Comparison of ENCODE assay signal across 20 cellular contexts in the genomic region with DNA sequence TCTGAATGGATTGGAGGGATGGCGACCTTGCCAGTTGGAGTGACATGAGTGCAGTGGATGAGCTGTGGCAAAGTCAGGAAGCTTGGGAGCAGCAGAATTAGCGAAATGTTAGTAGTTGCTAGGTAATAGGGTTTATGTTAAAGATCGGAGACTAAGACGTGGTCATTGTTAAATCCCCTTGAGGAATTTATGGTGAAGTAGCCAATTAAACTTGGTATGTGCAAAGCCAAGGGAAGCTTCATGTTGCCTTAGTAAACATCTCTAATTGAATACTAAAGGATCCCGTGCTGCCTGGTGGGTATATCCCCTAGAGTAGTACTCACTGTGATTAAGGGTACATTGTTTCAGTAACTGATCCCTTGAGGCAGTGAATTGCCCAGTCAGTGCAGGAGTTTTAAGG.
DNase-seq lines count a peak whose midpoint lies in the region; ATAC-seq lines count a peak whose summit lies in the region.
"Had no signal": no experiment of that assay in that cellular context is flagged by ENCODE, and none has a peak within 500 bp of the region (broad histone marks: within the 10 kb centered on the region; RNA-seq: fewer than 3 reads in every experiment).

No MANE protein-coding gene starts in this region.

- H3K27ac ChIP-seq in iPS DF 6.9 (ENCODE audit: low read length) = no peak overlapping the region
- H3K27ac ChIP-seq: 22Rv1, pancreas, thyroid gland, VCaP had no signal

- DNase-seq in NCI-H1436 (lab: John Stamatoyannopoulos, UW) = peak; percentile 17
- no peak for DNase-seq in NCI-H1436 treated with DMSO at 0.1 percent for 48 hours (lab: John Stamatoyannopoulos, UW)
- DNase-seq in adipocyte (ENCODE audit: low read depth) = peak; percentile 38
- peak; percentile 76 for DNase-seq in iPS DF 6.9 (ENCODE audit: low read depth, low spot score)
- no peak for DNase-seq in stimulated activated naive CD8-positive, alpha-beta T cell treated with anti-CD3 and anti-CD28 coated beads, Interleukin-15, Interleukin-2, amounts not matched to agents 100 U/mL and 50 U/mL, for 24 hours
- no peak for DNase-seq in HT-29 (ENCODE audit: low spot score)
- DNase-seq: activated CD4-positive, alpha-beta T cell treated with anti-CD3 and anti-CD28 coated beads, Interleukin-2, amount 50 U/mL, for 48 hours; activated T-cell treated with anti-CD3 and anti-CD28 coated beads, Interleukin-2, amount 50 U/mL, for 72 hours; left cardiac atrium; NCI-H1417 treated with DMSO at 0.1 percent for 48 hours; NCI-H345; pancreas; T-cell; thyroid gland had no signal

- H3K9me3 ChIP-seq in adipocyte (ENCODE audit: control insufficient read depth, low read length) = no peaks in the 10 kb centered on the region
- H3K9me3 ChIP-seq in iPS DF 6.9 (ENCODE audit: control insufficient read depth, insufficient read depth, low read length) = no peaks in the 10 kb centered on the region
- H3K9me3 ChIP-seq: pancreas, thyroid gland had no signal

- peaks cover 9% of the 10 kb centered on the region for H3K4me1 ChIP-seq in adipocyte (ENCODE audit: control insufficient read depth, insufficient read depth, low read length)
- no peaks in the 10 kb centered on the region; the same call in 1 of the 2 replicates for H3K4me1 ChIP-seq in iPS DF 6.9 (ENCODE audit: control insufficient read depth, insufficient read depth, low read length)
- H3K4me1 ChIP-seq: pancreas, thyroid gland had no signal

- H3K36me3 ChIP-seq in adipocyte (ENCODE audit: control insufficient read depth, insufficient read depth, low read length, severe bottlenecking) = no peaks in the 10 kb centered on the region
- H3K36me3 ChIP-seq in iPS DF 6.9 (ENCODE audit: control insufficient read depth, insufficient read depth, low read length) = no peaks in the 10 kb centered on the region
- H3K36me3 ChIP-seq: pancreas, thyroid gland had no signal

- ATAC-seq in stimulated activated naive CD8-positive, alpha-beta T cell treated with anti-CD3 and anti-CD28 coated beads, Interleukin-15, Interleukin-2, amounts not matched to agents 100 U/mL and 50 U/mL, for 24 hours = no peak
- no peak for ATAC-seq in GM21576 (IDR thresholded peaks at IDR 0.05; ENCODE audit: unreplicated experiment)
- ATAC-seq in HG03432 (IDR thresholded peaks at IDR 0.05; ENCODE audit: unreplicated experiment) = no peak
- ATAC-seq: activated naive CD4-positive, alpha-beta T cell treated with anti-CD3 and anti-CD28 coated beads, Interleukin-2, amount 50 U/mL, for 72 hours; activated T-cell treated with anti-CD3 and anti-CD28 coated beads, Interleukin-2, amount 50 U/mL, for 72 hours; esophagus mucosa; left cardiac atrium; pancreas; T-cell had no signal

- H3K27me3 ChIP-seq in adipocyte (replicated peaks; ENCODE audit: control insufficient read depth, insufficient read depth, low read length) (no peaks in the 10 kb centered on the region), iPS DF 6.9 (ENCODE audit: control insufficient read depth, insufficient read depth, low read length) (no peaks in the 10 kb centered on the region)
- H3K27me3 ChIP-seq: pancreas, thyroid gland had no signal

- H3K4me3 ChIP-seq in adipocyte (ENCODE audit: low read length) (no peak overlapping the region), iPS DF 6.9 (ENCODE audit: low read length) (no peak overlapping the region)
- H3K4me3 ChIP-seq: pancreas, thyroid gland had no signal

- H3K9ac ChIP-seq in adipocyte (ENCODE audit: low read length) = no peak overlapping the region

- WGBS in iPS DF 6.9 (ENCODE audit: insufficient coverage, insufficient read length) = no CpG with 5 or more reads among the region's 5 CpGs

Comparison
In these comparisons a context has a peak if more than half of its experiments do, and no peak if none do; other contexts are left out.
1. DNase-seq: peak in NCI-H1436 (single experiment), adipocyte (single experiment) and iPS DF 6.9 (single experiment); none in NCI-H1436 treated with DMSO at 0.1 percent for 48 hours (single experiment), stimulated activated naive CD8-positive, alpha-beta T cell treated with anti-CD3 and anti-CD28 coated beads, Interleukin-15, Interleukin-2, amounts not matched to agents 100 U/mL and 50 U/mL, for 24 hours (single experiment) and HT-29 (single experiment).